9 cellular contexts compared by ENCODE assay signal in the genomic region with DNA sequence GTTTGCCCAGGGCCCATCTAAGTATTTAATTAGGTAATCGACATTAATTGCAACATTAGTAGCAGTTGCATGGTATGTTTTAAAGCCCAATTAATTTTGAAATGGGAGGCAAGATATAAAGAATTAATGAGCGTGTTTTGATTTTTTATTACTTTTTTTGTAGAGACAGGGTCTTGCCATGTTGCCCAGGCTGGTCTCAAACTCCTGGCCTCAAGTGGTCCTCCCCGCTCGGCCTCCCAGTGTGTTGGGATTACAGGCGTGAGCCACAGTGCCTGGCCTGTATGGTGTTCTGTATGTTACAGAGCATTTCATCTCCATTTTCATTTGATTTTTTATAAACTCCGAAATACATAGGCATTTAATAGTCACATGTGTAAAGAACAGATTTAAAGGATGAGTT. TPM values are rescaled to one million over a fixed set of nuclear protein-coding genes. Genes with fewer than 3 reads are reported as not detected.
DNase-seq lines count a peak whose midpoint lies in the region; ATAC-seq and TF ChIP-seq lines count a peak whose summit lies in the region.
"Had no signal": no experiment of that assay in that cellular context is flagged by ENCODE, and none has a peak within 500 bp of the region (broad histone marks: within the 10 kb centered on the region; RNA-seq: fewer than 3 reads in every experiment).

No MANE protein-coding gene starts in this region.

- POLR2A ChIA-PET in CD8-positive, alpha-beta T cell (lab: Charles Lee) = interaction anchor here (0.6 kb wide), 1 partner anchor 333 kb away, joined by 3 read pairs; no protein-coding TSS in a partner anchor
- POLR2A ChIA-PET in PC-3 (lab: Charles Lee; ENCODE audit: unreplicated experiment) = no interaction called here

- peaks cover 5% of the 10 kb centered on the region for H3K9me3 Mint-ChIP-seq in CD8-positive, alpha-beta T cell

- no peaks in the 10 kb centered on the region for H3K36me3 ChIP-seq in CD8-positive, alpha-beta T cell (ENCODE audit: insufficient read depth, low read length)
- H3K36me3 ChIP-seq in PC-3 (ENCODE audit: low read depth, low read length) (peaks cover 10% of the 10 kb centered on the region; the same call in 1 of the 2 replicates), osteoblast (ENCODE audit: insufficient read depth, low read length) (peaks cover 23% of the 10 kb centered on the region)

- peak overlapping the region; percentile 92 for H3K4me3 ChIP-seq in CD8-positive, alpha-beta T cell (ENCODE audit: low read depth, low read length)
- H3K4me3 ChIP-seq in PC-3 (ENCODE audit: low read length) (peak overlapping the region; percentile 91), epithelial cell of esophagus (ENCODE audit: low read length) (peak overlapping the region; percentile 98), osteoblast (ENCODE audit: insufficient read depth, low read length) (peak overlapping the region; percentile 94)

- peak overlapping the region; percentile 94 for H3K4me2 ChIP-seq in PC-3 (ENCODE audit: low read length)
- peak overlapping the region; percentile 74 for H3K4me2 ChIP-seq in osteoblast (ENCODE audit: insufficient read depth, low read length)

- peaks cover 26% of the 10 kb centered on the region for H3K36me3 Mint-ChIP-seq in CD8-positive, alpha-beta T cell

- BruUV-seq in PC-3 (replicated peaks; lab: Mats Ljungman, UMichigan) = no TSS peak

- CTCF ChIA-PET in CD8-positive, alpha-beta T cell (lab: Charles Lee) = no interaction called here
- CTCF ChIA-PET in PC-3 (lab: Charles Lee) = no interaction called here

- DNase-seq in CD8-positive, alpha-beta T cell = no peak
- DNase-seq in PC-3 (no peak), epithelial cell of esophagus (ENCODE audit: low read depth) (no peak), osteoblast (ENCODE audit: insufficient read length, low spot score, missing footprints) (no peak), NCI-H345 treated with DMSO at 0.1 percent for 48 hours (lab: John Stamatoyannopoulos, UW; ENCODE audit: unreplicated experiment) (no peak), KG1 (lab: John Stamatoyannopoulos, UW) (no peak), activated gamma-delta T cell (lab: John Stamatoyannopoulos, UW) (no peak)
- DNase-seq: kidney glomerular epithelial cell had no signal

- H3K79me2 ChIP-seq in PC-3 (ENCODE audit: low read length) (peaks cover 41% of the 10 kb centered on the region), osteoblast (ENCODE audit: insufficient read depth, low read length) (peaks cover 52% of the 10 kb centered on the region)

- H3K9me2 ChIP-seq in PC-3 (replicated peaks; ENCODE audit: low read length) = no peaks in the 10 kb centered on the region

- H4K20me1 ChIP-seq in PC-3 (ENCODE audit: low read length) (no peaks in the 10 kb centered on the region), osteoblast (ENCODE audit: insufficient read depth, low read length) (peaks cover 8% of the 10 kb centered on the region)

- H2AFZ ChIP-seq in PC-3 (ENCODE audit: low read length) (peak overlapping the region; percentile 57; the same call in 1 of the 2 replicates), osteoblast (ENCODE audit: low read length) (no peak overlapping the region)

- no peaks in the 10 kb centered on the region for H3F3A ChIP-seq in PC-3 (ENCODE audit: low read length, unreplicated experiment)

- peak overlapping the region; percentile 97 for H3K4me3 Mint-ChIP-seq in CD8-positive, alpha-beta T cell

- H3K4me1 Mint-ChIP-seq in CD8-positive, alpha-beta T cell (ENCODE audit: low read depth) = peaks cover 42% of the 10 kb centered on the region

- H3K27ac ChIP-seq in CD8-positive, alpha-beta T cell (ENCODE audit: low read depth, low read length) = peak overlapping the region; percentile 92
- peak overlapping the region; percentile 53; the same call in 1 of the 2 replicates for H3K27ac ChIP-seq in PC-3 (ENCODE audit: low read length)
- H3K27ac ChIP-seq in osteoblast (ENCODE audit: low read depth, low read length) = peak overlapping the region; percentile 97

- TF ChIP-seq CTCF in CD8-positive, alpha-beta T cell (IDR thresholded peaks at IDR 0.05) = no peak
- TF ChIP-seq CTCF in PC-3 (conservative IDR thresholded peaks at IDR 0.05; ENCODE audit: low read depth, low read length) (no peak), epithelial cell of esophagus (IDR thresholded peaks at IDR 0.05; ENCODE audit: insufficient read depth, low read depth, low read length, missing control alignments) (no peak), osteoblast (IDR thresholded peaks at IDR 0.05; ENCODE audit: extremely low read depth, low read depth, low read length) (no peak)

- no peak for ATAC-seq in CD8-positive, alpha-beta T cell
- ATAC-seq in PC-3 = no peak
- no peak for ATAC-seq in HG03196 (IDR thresholded peaks at IDR 0.05; ENCODE audit: unreplicated experiment)

- H3K27me3 Mint-ChIP-seq in CD8-positive, alpha-beta T cell (ENCODE audit: low read depth) = no peaks in the 10 kb centered on the region

- H3K27ac Mint-ChIP-seq in CD8-positive, alpha-beta T cell = peak overlapping the region; percentile 97

- H3K4me1 ChIP-seq in CD8-positive, alpha-beta T cell (ENCODE audit: insufficient read depth, low read length) = peaks cover 31% of the 10 kb centered on the region
- peaks cover 15% of the 10 kb centered on the region for H3K4me1 ChIP-seq in PC-3 (ENCODE audit: insufficient read depth, low read length)
- H3K4me1 ChIP-seq in osteoblast (ENCODE audit: insufficient read depth, low read length) = peaks cover 16% of the 10 kb centered on the region

- intact Hi-C loops in CD8-positive, alpha-beta T cell (cut with DNase I, micrococcal nuclease) = loop anchor here (1.0 to 10.0 kb wide), 13 partner anchors 47 to 1287 kb away; a partner anchor contains a TSS
- intact Hi-C loops in PC-3 (cut with micrococcal nuclease) = no loop called here

- no peaks in the 10 kb centered on the region for H3K27me3 ChIP-seq in CD8-positive, alpha-beta T cell (ENCODE audit: insufficient read depth, low read length)
- no peaks in the 10 kb centered on the region for H3K27me3 ChIP-seq in PC-3 (ENCODE audit: low read length)
- H3K27me3 ChIP-seq in osteoblast (ENCODE audit: insufficient read depth, low read length) = no peaks in the 10 kb centered on the region

- H3K9me3 ChIP-seq in CD8-positive, alpha-beta T cell (ENCODE audit: low read length) = no peaks in the 10 kb centered on the region
- no peaks in the 10 kb centered on the region for H3K9me3 ChIP-seq in PC-3 (ENCODE audit: low read length)
- no peaks in the 10 kb centered on the region for H3K9me3 ChIP-seq in osteoblast (ENCODE audit: low read depth, low read length)

- peak overlapping the region; percentile 96 for H3K9ac ChIP-seq in PC-3 (ENCODE audit: low read length)

RNA-seq across cellular contexts. Expression of a gene that starts 0.9 kb away (rescaled TPM):
- 1 to 10 TPM; 4.5 to 5.9 TPM for total RNA-seq in CD8-positive, alpha-beta T cell
- total RNA-seq in PC-3 (2014; rRNA removed) (21.4 and 23.5 TPM in 2 replicates), osteoblast (73.1 and 76.6 TPM in 2 replicates)

RNA-seq across cellular contexts. Expression of a gene that starts 46.5 kb away (rescaled TPM):
- 1 to 10 TPM; 2.4 to 3.4 TPM for total RNA-seq in CD8-positive, alpha-beta T cell
- total RNA-seq in PC-3 (2014; rRNA removed) (44.5 and 46.8 TPM in 2 replicates), osteoblast (67.5 and 89.4 TPM in 2 replicates)

Comparison
In these comparisons a context has a peak if more than half of its experiments do, and no peak if none do; other contexts are left out.
1. RNA of a gene that starts 46.5 kb away (total RNA-seq): 67.5 to 89.4 TPM in osteoblast and 44.5 to 46.8 TPM in PC-3; 2.4 to 3.4 TPM in CD8-positive, alpha-beta T cell; every median in the first group is over 10 times any median in the second.
2. Peak in every context shown above with its lines, with median percentiles within 50 percentile points of each other: H3K27ac ChIP-seq and H3K4me3 ChIP-seq.